19 cellular contexts compared by ENCODE assay signal in genomic region chr2:133871810-133872209, GRCh38.
DNase-seq lines count a peak whose midpoint lies in the region; ATAC-seq lines count a peak whose summit lies in the region.
"Had no signal": no experiment of that assay in that cellular context is flagged by ENCODE, and none has a peak within 500 bp of the region (broad histone marks: within the 10 kb centered on the region; RNA-seq: fewer than 3 reads in every experiment).

No MANE protein-coding gene starts in this region.

- H3K4me1 Mint-ChIP-seq in activated T-cell treated with anti-CD3 and anti-CD28 coated beads, Interleukin-2, amount 50 U/mL, for 72 hours (ENCODE audit: low read depth): no peaks in the 10 kb centered on the region
- H3K4me1 Mint-ChIP-seq: CD8-positive, alpha-beta memory T cell had no signal

- no peaks in the 10 kb centered on the region for H3K79me2 ChIP-seq in GM23248 (ENCODE audit: insufficient read depth)

- no peak overlapping the region for H3K4me3 ChIP-seq in GM23248
- H3K4me3 ChIP-seq: BLaER1 treated with 17β-estradiol and CSF1 and Interleukin-3, amounts not matched to agents 10 nM and 100 nM; Peyer's patch had no signal

- H3K27ac ChIP-seq in GM23248: no peak overlapping the region
- H3K27ac ChIP-seq: BLaER1 treated with 17β-estradiol and CSF1 and Interleukin-3, amounts not matched to agents 10 nM and 100 nM; Peyer's patch had no signal

- H3F3A ChIP-seq in GM23248 (ENCODE audit: insufficient read depth): no peaks in the 10 kb centered on the region

- in situ Hi-C loops in GM23248 (cut with MboI): no loop called here

- H2AFZ ChIP-seq in GM23248: no peak overlapping the region

- H3K9me2 ChIP-seq in GM23248 (ENCODE audit: insufficient read depth): no peaks in the 10 kb centered on the region

- no peak overlapping the region for H3K27ac Mint-ChIP-seq in activated T-cell treated with anti-CD3 and anti-CD28 coated beads, Interleukin-2, amount 50 U/mL, for 72 hours
- H3K27ac Mint-ChIP-seq: CD8-positive, alpha-beta memory T cell had no signal

- ATAC-seq in activated T-cell treated with anti-CD3 and anti-CD28 coated beads, Interleukin-2, amount 50 U/mL, for 72 hours (replicated peaks in 1 of 2): no peak
- ATAC-seq: SK-N-SH treated with all-trans-retinoic acid at 6 μM for 48 hours had no signal

- DNase-seq in A172 (ENCODE audit: low spot score) (peak; percentile 14), GM23248 (peak; percentile 13), RPMI7951 (ENCODE audit: low read depth) (peak; percentile 31), islet precursor cell (peak; percentile 5), NCI-H1105 treated with DMSO at 0.1 percent for 48 hours (lab: John Stamatoyannopoulos, UW) (no peak), medulla oblongata (ENCODE audit: extremely low spot score) (no peak)
- DNase-seq in activated CD4-positive, alpha-beta T cell treated with anti-CD3 and anti-CD28 coated beads for 48 hours: no peak
- DNase-seq in activated T-cell treated with anti-CD3 and anti-CD28 coated beads, Interleukin-2, amount 50 U/mL, for 72 hours: no peak
- DNase-seq: CD8-positive, alpha-beta memory T cell; Karpas-422; NCI-H1436; NCI-H2029 treated with DMSO at 0.1 percent for 48 hours; NCI-H2171 treated with DMSO at 0.1 percent for 48 hours; NCI-H510A treated with DMSO at 0.1 percent for 48 hours; NCI-H82; Peyer's patch; SHP77 had no signal

- peaks cover 29% of the 10 kb centered on the region for H3K27me3 Mint-ChIP-seq in activated T-cell treated with anti-CD3 and anti-CD28 coated beads, Interleukin-2, amount 50 U/mL, for 72 hours (ENCODE audit: low read depth)

- H3K9me3 Mint-ChIP-seq in activated T-cell treated with anti-CD3 and anti-CD28 coated beads, Interleukin-2, amount 50 U/mL, for 72 hours: no peaks in the 10 kb centered on the region

- no peak overlapping the region for H3K4me2 ChIP-seq in GM23248 (ENCODE audit: unreplicated experiment)
- H3K4me2 ChIP-seq: BLaER1 treated with 17β-estradiol and CSF1 and Interleukin-3, amounts not matched to agents 10 nM and 100 nM had no signal

- H3K9ac ChIP-seq in GM23248: no peak overlapping the region
- H3K9ac ChIP-seq: BLaER1 treated with 17β-estradiol and CSF1 and Interleukin-3, amounts not matched to agents 10 nM and 100 nM had no signal

- H3K9me3 ChIP-seq in GM23248 (ENCODE audit: low read depth): no peaks in the 10 kb centered on the region
- H3K9me3 ChIP-seq: Peyer's patch had no signal

- 30% methylated on average over 3 of the region's 3 CpGs for WGBS in GM23248 (ENCODE audit: low coverage in 1 of 2, low lambda C conversion rate in 2 of 2, missing lambda C conversion rate in 2 of 2), 2 experiments

- H3K36me3 ChIP-seq in GM23248 (ENCODE audit: low read depth): no peaks in the 10 kb centered on the region
- H3K36me3 ChIP-seq: BLaER1 treated with 17β-estradiol and CSF1 and Interleukin-3, amounts not matched to agents 10 nM and 100 nM; Peyer's patch had no signal

- peaks cover 21% of the 10 kb centered on the region for H3K27me3 ChIP-seq in GM23248 (replicated peaks; ENCODE audit: insufficient read depth)
- H3K27me3 ChIP-seq: BLaER1 treated with 17β-estradiol and CSF1 and Interleukin-3, amounts not matched to agents 10 nM and 100 nM; Peyer's patch had no signal

- H3K4me3 Mint-ChIP-seq in activated T-cell treated with anti-CD3 and anti-CD28 coated beads, Interleukin-2, amount 50 U/mL, for 72 hours: no peak overlapping the region
- H3K4me3 Mint-ChIP-seq: CD8-positive, alpha-beta memory T cell had no signal

- H3K4me1 ChIP-seq in GM23248 (ENCODE audit: insufficient read depth): no peaks in the 10 kb centered on the region
- H3K4me1 ChIP-seq: BLaER1 treated with 17β-estradiol and CSF1 and Interleukin-3, amounts not matched to agents 10 nM and 100 nM; Peyer's patch had no signal

- no peaks in the 10 kb centered on the region for H3K36me3 Mint-ChIP-seq in activated T-cell treated with anti-CD3 and anti-CD28 coated beads, Interleukin-2, amount 50 U/mL, for 72 hours (ENCODE audit: insufficient read depth in 2 of 2)
- H3K36me3 Mint-ChIP-seq: CD8-positive, alpha-beta memory T cell had no signal

- no peaks in the 10 kb centered on the region for H4K20me1 ChIP-seq in GM23248 (ENCODE audit: insufficient read depth)
- H4K20me1 ChIP-seq: BLaER1 treated with 17β-estradiol and CSF1 and Interleukin-3, amounts not matched to agents 10 nM and 100 nM had no signal

Comparison
In these comparisons a context has a peak if more than half of its experiments do, and no peak if none do; other contexts are left out.
1. DNase-seq: peak in A172 (single experiment), GM23248 (single experiment), RPMI7951 (single experiment) and islet precursor cell (single experiment); none in activated CD4-positive, alpha-beta T cell treated with anti-CD3 and anti-CD28 coated beads for 48 hours (single experiment), activated T-cell treated with anti-CD3 and anti-CD28 coated beads, Interleukin-2, amount 50 U/mL, for 72 hours (0 of 2), NCI-H1105 treated with DMSO at 0.1 percent for 48 hours (single experiment) and medulla oblongata (single experiment).